8 cellular contexts compared by ENCODE assay signal in genomic region chr1:197145451-197146029, GRCh38. TPM values are rescaled to one million over a fixed set of nuclear protein-coding genes. Genes with fewer than 3 reads are reported as not detected.
A peak's percentile ranks its signal among the peaks of the same experiment; 100 is the strongest.
DNase-seq lines count a peak whose midpoint lies in the region; ATAC-seq and TF ChIP-seq lines count a peak whose summit lies in the region.

No MANE protein-coding gene starts in this region.

- no peak overlapping the region for H3K27ac ChIP-seq in heart left ventricle

- H3K27ac Mint-ChIP-seq in activated CD4-positive, alpha-beta memory T cell treated with anti-CD3 and anti-CD28 coated beads for 36 hours = peak overlapping the region; percentile 99
- H3K27ac Mint-ChIP-seq in type B pancreatic cell = peak overlapping the region; percentile 79

- peaks cover 0 to 11% (median 0%) of the 10 kb centered on the region in 9 donors for H3K27me3 ChIP-seq in heart left ventricle

- ATAC-seq in heart left ventricle (no peak), left cardiac atrium (no peak), HG03342 (IDR thresholded peaks at IDR 0.05; ENCODE audit: unreplicated experiment) (no peak)

- H3K4me3 Mint-ChIP-seq in activated CD4-positive, alpha-beta memory T cell treated with anti-CD3 and anti-CD28 coated beads for 36 hours = peak overlapping the region; percentile 78
- H3K4me3 Mint-ChIP-seq in type B pancreatic cell = peak overlapping the region; percentile 96

- peaks cover 14% of the 10 kb centered on the region for H3K4me1 Mint-ChIP-seq in activated CD4-positive, alpha-beta memory T cell treated with anti-CD3 and anti-CD28 coated beads for 36 hours (ENCODE audit: low read depth)
- H3K4me1 Mint-ChIP-seq in type B pancreatic cell (ENCODE audit: unreplicated experiment) = peaks cover 23% of the 10 kb centered on the region

- TF ChIP-seq CTCF in heart left ventricle (IDR thresholded peaks at IDR 0.05) (no peak), type B pancreatic cell (conservative IDR thresholded peaks at IDR 0.05) (no peak), GM10266 (IDR thresholded peaks at IDR 0.05; ENCODE audit: control insufficient read depth, insufficient read depth, low read depth, missing control alignments) (no peak)

- WGBS in heart left ventricle, 4 donors = 6 to 19% (median 14%) methylated on average over 11 of the region's 11 CpGs

- DNase-seq in heart left ventricle = no peak
- DNase-seq in left cardiac atrium = no peak
- no peak for DNase-seq in activated CD4-positive, alpha-beta memory T cell treated with anti-CD3 and anti-CD28 coated beads for 36 hours
- DNase-seq in iris pigment epithelial cell (ENCODE audit: low read depth) = peak; percentile 18
- DNase-seq in type B pancreatic cell (ENCODE audit: extremely low spot score, unreplicated experiment) = no peak
- no peak for DNase-seq in GM10266 (ENCODE audit: extremely low spot score)
- no peak for DNase-seq in kidney tubule cell (ENCODE audit: low spot score)

- H3K36me3 ChIP-seq in heart left ventricle = no peaks in the 10 kb centered on the region

- intact Hi-C loops in heart left ventricle (cut with DNase I) (loop anchor here in 1 of 10 donors (5.0 kb wide), 1 partner anchor 403 kb away; no protein-coding TSS in a partner anchor), left cardiac atrium (cut with DNase I) (no loop called here)
- intact Hi-C loops in activated CD4-positive, alpha-beta memory T cell treated with anti-CD3 and anti-CD28 coated beads for 36 hours (cut with micrococcal nuclease) = loop anchor here (10.0 kb wide), 1 partner anchor 321 kb away; no protein-coding TSS in a partner anchor

- peaks cover 0 to 20% (median 5%) of the 10 kb centered on the region in 12 donors for H3K4me1 ChIP-seq in heart left ventricle

- H3K4me3 ChIP-seq in heart left ventricle = peak overlapping the region in 9 of 12 donors; percentile 63 to 83 (median 68)

- no peaks in the 10 kb centered on the region for H3K9me3 Mint-ChIP-seq in activated CD4-positive, alpha-beta memory T cell treated with anti-CD3 and anti-CD28 coated beads for 36 hours
- H3K9me3 Mint-ChIP-seq in type B pancreatic cell = no peaks in the 10 kb centered on the region

- H3K36me3 Mint-ChIP-seq in activated CD4-positive, alpha-beta memory T cell treated with anti-CD3 and anti-CD28 coated beads for 36 hours = peaks cover 26% of the 10 kb centered on the region
- peaks cover 22% of the 10 kb centered on the region for H3K36me3 Mint-ChIP-seq in type B pancreatic cell

- CTCF ChIA-PET in activated CD4-positive, alpha-beta memory T cell treated with anti-CD3 and anti-CD28 coated beads for 36 hours (lab: Charles Lee) = interaction anchor here (0.6 kb wide), 1 partner anchor 120 kb away, joined by 5 read pairs; no protein-coding TSS in a partner anchor

- no peak for TF ChIP-seq POLR2A in heart left ventricle (IDR thresholded peaks at IDR 0.05)

- H3K27me3 Mint-ChIP-seq in activated CD4-positive, alpha-beta memory T cell treated with anti-CD3 and anti-CD28 coated beads for 36 hours = peaks cover 4% of the 10 kb centered on the region
- H3K27me3 Mint-ChIP-seq in type B pancreatic cell = no peaks in the 10 kb centered on the region

- no peaks in the 10 kb centered on the region for H3K9me3 ChIP-seq in heart left ventricle

- POLR2A ChIA-PET in activated CD4-positive, alpha-beta memory T cell treated with anti-CD3 and anti-CD28 coated beads for 36 hours (lab: Charles Lee) = no interaction called here

RNA-seq across cellular contexts. Expression of gene ASPM, which starts 0.9 kb away (rescaled TPM):
- total RNA-seq in heart left ventricle = 1 to 10 TPM in 1 of 9 donors, under 1 TPM in 8; 0.19 to 5.9 (median 0.46) TPM
- under 1 TPM; 0.08 TPM for polyA plus RNA-seq in heart left ventricle
- total RNA-seq in left cardiac atrium = under 1 TPM; 0.13 to 0.53 TPM
- 10 to 100 TPM; 46.4 to 48.8 TPM for total RNA-seq in activated CD4-positive, alpha-beta memory T cell treated with anti-CD3 and anti-CD28 coated beads for 36 hours
- 13.0 and 38.6 TPM in 2 replicates for total RNA-seq in type B pancreatic cell (ENCODE audit: low replicate concordance)

RNA-seq across cellular contexts. Expression of gene ZBTB41, which starts 55.6 kb away (rescaled TPM):
- 10 to 100 TPM in 4 of 9 donors, 1 to 10 TPM in 5; 5.7 to 12.7 (median 9.6) TPM for total RNA-seq in heart left ventricle
- polyA plus RNA-seq in heart left ventricle = 1 to 10 TPM; 1.8 to 3.3 TPM
- total RNA-seq in left cardiac atrium = 1 to 10 TPM; 8.0 to 9.8 TPM
- 1 to 10 TPM; 5.7 to 5.8 TPM for total RNA-seq in activated CD4-positive, alpha-beta memory T cell treated with anti-CD3 and anti-CD28 coated beads for 36 hours
- total RNA-seq in type B pancreatic cell (ENCODE audit: low replicate concordance) = 13.1 and 17.6 TPM in 2 replicates
